Comparison of ENCODE assay signal across 31 cellular contexts in genomic region chr3:34973586-34973985, GRCh38.
"Had no signal": no experiment of that assay in that cellular context is flagged by ENCODE, and none has a peak within 500 bp of the region (broad histone marks: within the 10 kb centered on the region; RNA-seq: fewer than 3 reads in every experiment).

No MANE protein-coding gene starts in this region.

- H3K4me3 ChIP-seq: adrenal gland, ascending aorta, body of pancreas, breast epithelium, cardiac muscle cell had no signal

- H3K27me3 ChIP-seq: adrenal gland, ascending aorta, body of pancreas, brain microvascular endothelial cell, breast epithelium, cardiac muscle cell had no signal

- H3K36me3 ChIP-seq: adrenal gland, ascending aorta, brain microvascular endothelial cell, breast epithelium, cardiac muscle cell had no signal

- ATAC-seq: activated naive CD4-positive, alpha-beta T cell treated with anti-CD3 and anti-CD28 coated beads, Interleukin-2, amount 50 U/mL, for 72 hours; activated naive CD8-positive, alpha-beta T cell treated with anti-CD3 and anti-CD28 coated beads, Interleukin-2, amount 50 U/mL, for 24 hours; activated T-cell treated with anti-CD3 and anti-CD28 coated beads, Interleukin-2, amount 50 U/mL, for 4 hours; activated T-cell treated with anti-CD3 and anti-CD28 coated beads, Interleukin-2, amount 50 U/mL, for 72 hours; activated T-helper 17 cell treated with anti-CD3 and anti-CD28 coated beads, Interleukin-2, amount 50 U/mL, for 72 hours; body of pancreas had no signal

- H3K9me3 ChIP-seq: adrenal gland, ascending aorta, body of pancreas, breast epithelium had no signal

- H3K4me1 ChIP-seq: adrenal gland, ascending aorta, body of pancreas, breast epithelium had no signal

- DNase-seq: activated effector memory CD4-positive, alpha-beta T cell treated with anti-CD3 and anti-CD28 coated beads, Interleukin-2, amount 50 U/mL, for 16 hours; activated effector memory CD4-positive, alpha-beta T cell treated with Interleukin-2 at 50 U/mL for 16 hours; activated gamma-delta T cell; activated gamma-delta T cell treated with Interleukin-2 at 50 U/mL for 16 hours; activated naive CD4-positive, alpha-beta T cell; activated naive CD4-positive, alpha-beta T cell treated with anti-CD3 and anti-CD28 coated beads for 36 hours; activated naive CD4-positive, alpha-beta T cell treated with anti-CD3 and anti-CD28 coated beads, Interleukin-2, amount 10 ng/mL, durations not matched to agents 7 days and 5 days; activated naive CD4-positive, alpha-beta T cell treated with anti-CD3 and anti-CD28 coated beads, Interleukin-2, amount 50 U/mL, for 16 hours; activated naive CD4-positive, alpha-beta T cell treated with Interleukin-2 at 50 U/mL for 16 hours; activated naive CD8-positive, alpha-beta T cell treated with anti-CD3 and anti-CD28 coated beads for 36 hours; activated naive CD8-positive, alpha-beta T cell treated with anti-CD3 and anti-CD28 coated beads, Interleukin-2, amount 10 ng/mL, durations not matched to agents 7 days and 5 days; activated naive CD8-positive, alpha-beta T cell treated with anti-CD3 and anti-CD28 coated beads, Interleukin-2, amount 50 U/mL, for 24 hours; activated T-cell treated with anti-CD3 and anti-CD28 coated beads, Interleukin-2, amount 50 U/mL, for 24 hours; activated T-cell treated with anti-CD3 and anti-CD28 coated beads, Interleukin-2, amount 50 U/mL, for 4 hours; activated T-cell treated with anti-CD3 and anti-CD28 coated beads, Interleukin-2, amount 50 U/mL, for 48 hours; activated T-cell treated with anti-CD3 and anti-CD28 coated beads, Interleukin-2, amount 50 U/mL, for 72 hours; adrenal gland; amniotic stem cell; amygdala; anterior cingulate cortex; aorta; body of pancreas; brain microvascular endothelial cell; caudate nucleus; central memory CD4-positive, alpha-beta T cell; cerebellar nuclear complex had no signal

- H3K27ac ChIP-seq: adrenal gland, ascending aorta, body of pancreas, brain microvascular endothelial cell, breast epithelium, cardiac muscle cell had no signal
